ENCODE assay signal across 11 cellular contexts in genomic region chr11:94938399-94939055, GRCh38. TPM values are rescaled to one million over a fixed set of nuclear protein-coding genes. Genes with fewer than 3 reads are reported as not detected.
DNase-seq lines count a peak whose midpoint lies in the region; ATAC-seq and TF ChIP-seq lines count a peak whose summit lies in the region.
"Had no signal": no experiment of that assay in that cellular context is flagged by ENCODE, and none has a peak within 500 bp of the region (broad histone marks: within the 10 kb centered on the region; RNA-seq: fewer than 3 reads in every experiment).

No MANE protein-coding gene starts in this region.

- peaks cover 0 to 5% of the 10 kb centered on the region in 2 donors for H3K9me3 Mint-ChIP-seq in stimulated activated naive CD8-positive, alpha-beta T cell treated with anti-CD3 and anti-CD28 coated beads, Interleukin-15, amount 100 ng/mL, for 72 hours
- no peaks in the 10 kb centered on the region for H3K9me3 Mint-ChIP-seq in T-cell

- CTCF ChIA-PET in T-cell (lab: Charles Lee): no interaction called here

- no peak overlapping the region for H3K27ac Mint-ChIP-seq in stimulated activated naive CD8-positive, alpha-beta T cell treated with anti-CD3 and anti-CD28 coated beads, Interleukin-15, amount 100 ng/mL, for 72 hours
- H3K27ac Mint-ChIP-seq in T-cell: no peak overlapping the region
- H3K27ac Mint-ChIP-seq: activated naive CD8-positive, alpha-beta T cell treated with anti-CD3 and anti-CD28 coated beads, Interleukin-2, amount 10 ng/mL, durations not matched to agents 7 days and 5 days had no signal

- H3K36me3 Mint-ChIP-seq in T-cell: no peaks in the 10 kb centered on the region
- H3K36me3 Mint-ChIP-seq: activated naive CD8-positive, alpha-beta T cell treated with anti-CD3 and anti-CD28 coated beads, Interleukin-2, amount 10 ng/mL, durations not matched to agents 7 days and 5 days had no signal

- no peaks in the 10 kb centered on the region for H3K27me3 Mint-ChIP-seq in stimulated activated naive CD8-positive, alpha-beta T cell treated with anti-CD3 and anti-CD28 coated beads, Interleukin-15, amount 100 ng/mL, for 72 hours
- H3K27me3 Mint-ChIP-seq in T-cell: peaks cover 0 to 2% of the 10 kb centered on the region in 2 donors

- no peak for TF ChIP-seq CTCF in BE2C (IDR thresholded peaks at IDR 0.05; ENCODE audit: low read depth, low read length)

- peaks cover 11% of the 10 kb centered on the region for H3K4me1 ChIP-seq in BE2C

- H3K4me3 ChIP-seq in BE2C (ENCODE audit: low read depth, low read length): no peak overlapping the region
- H3K4me3 ChIP-seq: skin epidermis had no signal

- POLR2A ChIA-PET in T-cell (lab: Charles Lee): no interaction called here

- no peaks in the 10 kb centered on the region for H3K36me3 ChIP-seq in BE2C

- H3K4me3 Mint-ChIP-seq in stimulated activated naive CD8-positive, alpha-beta T cell treated with anti-CD3 and anti-CD28 coated beads, Interleukin-15, amount 100 ng/mL, for 72 hours: no peak overlapping the region
- no peak overlapping the region for H3K4me3 Mint-ChIP-seq in T-cell
- H3K4me3 Mint-ChIP-seq: activated naive CD8-positive, alpha-beta T cell treated with anti-CD3 and anti-CD28 coated beads, Interleukin-2, amount 10 ng/mL, durations not matched to agents 7 days and 5 days had no signal

- DNase-seq in AG08396 (ENCODE audit: low spot score) (peak; percentile 63), NCI-H1092 treated with DMSO at 0.1 percent for 48 hours (lab: John Stamatoyannopoulos, UW) (peak; percentile 68), dedifferentiated amniotic fluid mesenchymal stem cell (ENCODE audit: extremely low spot score) (peak; percentile 75), myocyte (ENCODE audit: low read depth) (peak; percentile 88), BE2C (no peak), T-cell (no peak)
- DNase-seq in stimulated activated naive CD8-positive, alpha-beta T cell treated with anti-CD3 and anti-CD28 coated beads, Interleukin-15, amount 100 ng/mL, for 72 hours: no peak
- DNase-seq: activated naive CD8-positive, alpha-beta T cell treated with anti-CD3 and anti-CD28 coated beads, Interleukin-2, amount 10 ng/mL, durations not matched to agents 7 days and 5 days; NCI-H1436 treated with DMSO at 0.1 percent for 48 hours had no signal

- no peak for ATAC-seq in GM21381 (IDR thresholded peaks at IDR 0.05; ENCODE audit: unreplicated experiment)
- ATAC-seq in stimulated activated naive CD8-positive, alpha-beta T cell treated with anti-CD3 and anti-CD28 coated beads, Interleukin-15, amount 100 ng/mL, for 72 hours: no peak
- ATAC-seq in T-cell (replicated peaks in 1 of 4): no peak

- H3K27me3 ChIP-seq in BE2C: no peaks in the 10 kb centered on the region

- H3K4me1 Mint-ChIP-seq in stimulated activated naive CD8-positive, alpha-beta T cell treated with anti-CD3 and anti-CD28 coated beads, Interleukin-15, amount 100 ng/mL, for 72 hours: peaks cover 19% of the 10 kb centered on the region
- peaks cover 25 to 37% (median 28%) of the 10 kb centered on the region in 3 donors for H3K4me1 Mint-ChIP-seq in T-cell

- H3K9me3 ChIP-seq in BE2C: no peaks in the 10 kb centered on the region; the same call in 1 of the 2 replicates

RNA-seq across cellular contexts. Expression of gene CWC15, which starts 34.8 kb away (rescaled TPM):
- total RNA-seq in myocyte (42.1 and 46.0 TPM in 2 replicates), T-cell (10 to 100 TPM; 56.4 to 91.0 (median 64.1) TPM)
- 42.5 TPM for polyA plus RNA-seq in myocyte (2012)
- 123 TPM for polyA plus RNA-seq in BE2C (2012; ENCODE audit: insufficient read depth, insufficient read length, low read depth)

RNA-seq across cellular contexts. Expression of gene KDM4D, which starts 35.0 kb away (rescaled TPM):
- total RNA-seq in myocyte: 0.88 and 1.6 TPM in 2 replicates
- 0.59 TPM for polyA plus RNA-seq in myocyte (2012)
- polyA plus RNA-seq in BE2C (2012; ENCODE audit: insufficient read depth, insufficient read length, low read depth): 1.6 TPM
- total RNA-seq in T-cell: under 1 TPM; 0.33 to 0.57 (median 0.50) TPM

Comparison
In these comparisons a context has a peak if more than half of its experiments do, and no peak if none do; other contexts are left out.
1. DNase-seq: peak in AG08396 (single experiment), NCI-H1092 treated with DMSO at 0.1 percent for 48 hours (single experiment), dedifferentiated amniotic fluid mesenchymal stem cell (single experiment) and myocyte (single experiment); none in stimulated activated naive CD8-positive, alpha-beta T cell treated with anti-CD3 and anti-CD28 coated beads, Interleukin-15, amount 100 ng/mL, for 72 hours (0 of 2), BE2C (single experiment) and T-cell (0 of 34).